In the genomic region with DNA sequence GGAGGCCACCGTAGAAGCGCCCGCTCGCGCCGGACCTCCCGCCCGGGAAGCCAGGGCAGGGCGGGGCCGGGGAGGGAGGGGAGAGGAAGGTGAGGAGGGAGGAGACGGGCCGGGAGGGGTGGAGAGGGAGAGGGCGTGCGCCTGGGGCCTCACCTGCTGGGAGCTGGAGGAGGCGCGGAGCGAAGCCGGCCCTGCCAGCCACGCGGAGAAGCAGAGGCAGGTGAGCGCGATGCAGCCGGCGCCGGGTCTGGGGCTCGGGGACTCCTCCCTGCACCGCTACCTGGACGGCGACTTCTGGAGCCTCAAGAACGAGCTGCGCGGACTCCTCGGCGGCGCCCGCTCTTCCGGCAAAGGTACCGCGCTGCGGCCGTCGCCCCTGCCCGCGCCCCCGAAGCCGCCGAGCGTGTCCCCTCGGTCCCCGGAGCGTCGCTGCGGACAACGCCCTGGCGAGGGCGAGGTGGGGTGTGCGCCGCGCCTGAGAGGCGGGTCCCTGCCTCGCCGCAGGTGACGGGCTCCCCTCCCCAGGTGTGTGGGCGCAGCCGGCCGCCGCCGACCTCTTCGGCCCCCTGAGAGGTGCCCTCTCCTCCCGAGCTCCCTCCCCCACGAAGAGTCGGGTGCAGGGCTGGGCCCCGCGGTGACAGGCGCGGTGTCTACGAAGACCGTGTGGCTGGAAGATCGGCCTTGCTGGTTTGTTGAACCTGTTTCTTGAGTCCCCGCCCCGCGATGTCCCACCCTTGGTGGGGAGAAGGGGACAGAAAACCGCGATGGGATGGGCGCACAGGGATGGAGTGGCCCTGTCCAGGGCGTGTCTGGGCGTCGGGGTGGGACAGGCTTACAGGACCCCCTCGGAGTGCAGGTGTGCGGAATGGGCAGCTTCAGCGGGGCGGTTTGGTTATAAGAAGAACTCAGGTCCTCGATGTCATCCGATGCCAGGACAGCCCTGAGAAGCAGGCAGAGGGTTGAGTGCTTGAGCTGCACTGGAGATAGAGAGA, we compare ENCODE assay signal across 8 cellular contexts. TPM values are rescaled to one million over a fixed set of nuclear protein-coding genes. Genes with fewer than 3 reads are reported as not detected.
A peak's percentile ranks its signal among the peaks of the same experiment; 100 is the strongest.
DNase-seq lines count a peak whose midpoint lies in the region; ATAC-seq and TF ChIP-seq lines count a peak whose summit lies in the region.

A gene (plus strand): TSS at position 152 of the 992 bp plus-strand sequence. CDS start 35,817 bp downstream, outside the sequence.

- peak within 1 kb of the TSS; percentile 66 for H3K4me3 Mint-ChIP-seq in activated T-helper 17 cell treated with anti-CD3 and anti-CD28 coated beads, Interleukin-2, amount 50 U/mL, for 72 hours

- H3K27ac Mint-ChIP-seq in activated T-helper 17 cell treated with anti-CD3 and anti-CD28 coated beads, Interleukin-2, amount 50 U/mL, for 72 hours: no peak within 1 kb of the TSS

- H3K36me3 ChIP-seq in cardiac muscle cell: no peaks in the 10 kb centered on the region
- H3K36me3 ChIP-seq in right atrium auricular region: no peaks in the 10 kb centered on the region
- no peaks in the 10 kb centered on the region for H3K36me3 ChIP-seq in tibial nerve

- no peak for TF ChIP-seq CTCF in cardiac muscle cell (IDR thresholded peaks at IDR 0.05; ENCODE audit: low read depth, low read length)
- no peak for TF ChIP-seq CTCF in right atrium auricular region (IDR thresholded peaks at IDR 0.05)
- no peak for TF ChIP-seq CTCF in tibial nerve (IDR thresholded peaks at IDR 0.05)

- H3K4me1 ChIP-seq in cardiac muscle cell (ENCODE audit: low read depth): peaks cover 4% of the 10 kb centered on the region
- H3K4me1 ChIP-seq in right atrium auricular region: peaks cover 0 to 13% of the 10 kb centered on the region in 2 donors
- H3K4me1 ChIP-seq in tibial nerve: peaks cover 0 to 14% (median 5%) of the 10 kb centered on the region in 4 donors

- peaks cover 62% of the 10 kb centered on the region for H3K27me3 Mint-ChIP-seq in activated T-helper 17 cell treated with anti-CD3 and anti-CD28 coated beads, Interleukin-2, amount 50 U/mL, for 72 hours

- WGBS in tibial nerve, 2 donors: 2 to 3% methylated on average over 20 to 65 of the region's 94 CpGs

- peaks cover 7% of the 10 kb centered on the region for H3K36me3 Mint-ChIP-seq in activated T-helper 17 cell treated with anti-CD3 and anti-CD28 coated beads, Interleukin-2, amount 50 U/mL, for 72 hours (ENCODE audit: low read depth)

- no peak for TF ChIP-seq EP300 in tibial nerve (IDR thresholded peaks at IDR 0.05)

- DNase-seq in cardiac muscle cell (ENCODE audit: low read depth in 1 of 2, low spot score in 1 of 2) (no peak), right atrium auricular region (ENCODE audit: low spot score) (no peak), left kidney (ENCODE audit: low read depth, low spot score) (peak; percentile 73), ureter (ENCODE audit: low spot score) (peak; percentile 81), tibial nerve (ENCODE audit: low spot score in 2 of 2) (no peak), H4 (ENCODE audit: low spot score) (no peak)

- no peaks in the 10 kb centered on the region for H3K4me1 Mint-ChIP-seq in activated T-helper 17 cell treated with anti-CD3 and anti-CD28 coated beads, Interleukin-2, amount 50 U/mL, for 72 hours

- H3K27me3 ChIP-seq in cardiac muscle cell (peaks cover 56% of the 10 kb centered on the region), right atrium auricular region (peaks cover 4 to 17% of the 10 kb centered on the region in 2 donors), tibial nerve (peaks cover 0 to 71% of the 10 kb centered on the region in 2 donors)

- H3K9me3 Mint-ChIP-seq in activated T-helper 17 cell treated with anti-CD3 and anti-CD28 coated beads, Interleukin-2, amount 50 U/mL, for 72 hours: no peaks in the 10 kb centered on the region

- H3K27ac ChIP-seq in cardiac muscle cell (no peak within 1 kb of the TSS), right atrium auricular region (no peak within 1 kb of the TSS), tibial nerve (no peak within 1 kb of the TSS)

- H3K4me3 ChIP-seq in cardiac muscle cell: peak within 1 kb of the TSS; percentile 52
- H3K4me3 ChIP-seq in right atrium auricular region: peak within 1 kb of the TSS in 1 of 2 donors; percentile 40
- peak within 1 kb of the TSS in 2 of 4 donors; percentile 3 to 14 for H3K4me3 ChIP-seq in tibial nerve

- H3K9me3 ChIP-seq in cardiac muscle cell (ENCODE audit: low read depth) (no peaks in the 10 kb centered on the region), right atrium auricular region (no peaks in the 10 kb centered on the region), tibial nerve (no peaks in the 10 kb centered on the region)

- TF ChIP-seq POLR2A in tibial nerve (IDR thresholded peaks at IDR 0.05): no peak

- peak; percentile 29 for ATAC-seq in activated T-helper 17 cell treated with anti-CD3 and anti-CD28 coated beads, Interleukin-2, amount 50 U/mL, for 72 hours (replicated peaks)
- no peak for ATAC-seq in GM21576 (IDR thresholded peaks at IDR 0.05; ENCODE audit: unreplicated experiment)

RNA-seq across cellular contexts. Expression of the gene that starts here (rescaled TPM):
- total RNA-seq in cardiac muscle cell (1.7 and 2.4 TPM in 2 replicates), right atrium auricular region (under 1 TPM; 0.33 to 0.55 TPM), ureter (52.7 TPM), tibial nerve (under 1 TPM in 1 of 4 donors, not detected in 3; 0.30 TPM)
- 0.89 and 4.0 TPM in 2 replicates for polyA plus RNA-seq in cardiac muscle cell
- under 1 TPM in 1 of 2 donors, not detected in 1; 0.34 TPM for total RNA-seq in activated T-helper 17 cell treated with anti-CD3 and anti-CD28 coated beads, Interleukin-2, amount 50 U/mL, for 72 hours
- total RNA-seq in H4 (2014; rRNA removed; shearing (Covaris generic)): not detected in 2 replicates

Comparison
In these comparisons a context has a peak if more than half of its experiments do, and no peak if none do; other contexts are left out.
1. RNA of the gene that starts here (total RNA-seq): 52.7 TPM in ureter (single experiment); 1.7 to 2.4 TPM in cardiac muscle cell, 0.33 to 0.55 TPM in right atrium auricular region, 0.34 TPM in activated T-helper 17 cell treated with anti-CD3 and anti-CD28 coated beads, Interleukin-2, amount 50 U/mL, for 72 hours, 0.30 TPM in tibial nerve and not detected in H4; every median in the first group is over 10 times any median in the second.
2. Peak in ATAC-seq in activated T-helper 17 cell treated with anti-CD3 and anti-CD28 coated beads, Interleukin-2, amount 50 U/mL, for 72 hours; RNA of the gene not detected or under 1 TPM.
3. DNase-seq: peak in left kidney (single experiment) and ureter (single experiment); none in cardiac muscle cell (0 of 2), right atrium auricular region (single experiment), tibial nerve (0 of 2) and H4 (single experiment).